ENCODE assay signal across 1 cellular context in the genomic region with DNA sequence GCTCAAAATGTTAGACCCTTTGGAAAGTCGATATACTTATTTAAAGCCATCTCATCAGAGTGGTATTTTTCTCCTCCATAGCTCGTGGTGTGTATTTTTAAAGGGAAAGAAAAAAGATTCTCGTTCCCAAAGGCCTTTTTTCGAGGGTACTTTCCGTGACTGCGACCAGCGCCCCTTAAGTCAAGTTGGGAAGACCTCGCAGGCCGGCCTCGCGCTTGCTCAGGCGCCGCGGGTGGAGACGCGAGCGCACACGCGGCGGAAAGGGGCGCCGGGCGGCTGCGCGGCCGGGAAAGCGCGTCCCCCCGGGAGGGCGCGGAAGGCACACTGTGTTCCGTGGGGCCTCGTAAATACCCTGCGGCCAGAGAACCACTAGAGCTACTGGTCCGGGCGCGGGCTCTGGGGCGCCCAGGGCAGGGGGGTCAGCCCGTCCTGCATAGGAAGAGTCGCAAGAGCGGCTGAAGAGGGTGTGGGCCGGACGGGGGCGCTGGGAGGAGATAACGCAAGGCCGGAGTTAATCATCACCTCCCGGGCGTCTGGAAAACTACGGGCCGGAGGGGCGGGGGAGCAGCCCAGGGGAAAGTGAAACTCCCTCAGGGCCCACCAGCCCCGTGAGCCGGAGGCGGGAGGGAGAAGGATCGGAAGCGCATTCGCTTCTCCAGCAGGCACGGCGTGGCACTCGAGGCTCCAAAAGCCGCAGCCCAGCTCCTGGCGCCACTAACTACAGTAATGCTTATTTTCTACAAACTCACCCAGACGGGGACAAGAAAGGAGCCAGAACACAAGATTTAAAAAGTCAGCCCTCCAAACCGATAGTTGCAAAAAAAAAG.
TF ChIP-seq lines count a peak whose summit lies in the region.

No MANE protein-coding gene starts in this region.

TF ChIP-seq in SK-N-SH treated with all-trans-retinoic acid at 6 μM for 48 hours, 23 proteins besides CTCF, POLR2A, EP300 and RAD21 (continued from another document):
- TF ChIP-seq, protein P1, sequence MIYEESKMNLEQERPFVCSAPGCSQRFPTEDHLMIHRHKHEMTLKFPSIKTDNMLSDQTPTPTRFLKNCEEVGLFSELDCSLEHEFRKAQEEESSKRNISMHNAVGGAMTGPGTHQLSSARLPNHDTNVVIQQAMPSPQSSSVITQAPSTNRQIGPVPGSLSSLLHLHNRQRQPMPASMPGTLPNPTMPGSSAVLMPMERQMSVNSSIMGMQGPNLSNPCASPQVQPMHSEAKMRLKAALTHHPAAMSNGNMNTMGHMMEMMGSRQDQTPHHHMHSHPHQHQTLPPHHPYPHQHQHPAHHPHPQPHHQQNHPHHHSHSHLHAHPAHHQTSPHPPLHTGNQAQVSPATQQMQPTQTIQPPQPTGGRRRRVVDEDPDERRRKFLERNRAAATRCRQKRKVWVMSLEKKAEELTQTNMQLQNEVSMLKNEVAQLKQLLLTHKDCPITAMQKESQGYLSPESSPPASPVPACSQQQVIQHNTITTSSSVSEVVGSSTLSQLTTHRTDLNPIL (CRISPR knock-in tag; IDR thresholded peaks at IDR 0.05; ENCODE audit: low read depth) = no peak
- TF ChIP-seq ZC3H10 (CRISPR knock-in tag; IDR thresholded peaks at IDR 0.05) (no peak), CSDC2 (CRISPR knock-in tag; IDR thresholded peaks at IDR 0.05) (no peak), ZNF565 (CRISPR knock-in tag; conservative IDR thresholded peaks at IDR 0.05; ENCODE audit: low read depth) (no peak), TOX (CRISPR knock-in tag; IDR thresholded peaks at IDR 0.05; ENCODE audit: borderline replicate concordance) (no peak), ESRRG (CRISPR knock-in tag; IDR thresholded peaks at IDR 0.05) (no peak), ZNF8 (CRISPR knock-in tag; IDR thresholded peaks at IDR 0.05) (no peak), OSR1 (CRISPR knock-in tag; IDR thresholded peaks at IDR 0.05) (no peak)
- TF ChIP-seq, protein P2, sequence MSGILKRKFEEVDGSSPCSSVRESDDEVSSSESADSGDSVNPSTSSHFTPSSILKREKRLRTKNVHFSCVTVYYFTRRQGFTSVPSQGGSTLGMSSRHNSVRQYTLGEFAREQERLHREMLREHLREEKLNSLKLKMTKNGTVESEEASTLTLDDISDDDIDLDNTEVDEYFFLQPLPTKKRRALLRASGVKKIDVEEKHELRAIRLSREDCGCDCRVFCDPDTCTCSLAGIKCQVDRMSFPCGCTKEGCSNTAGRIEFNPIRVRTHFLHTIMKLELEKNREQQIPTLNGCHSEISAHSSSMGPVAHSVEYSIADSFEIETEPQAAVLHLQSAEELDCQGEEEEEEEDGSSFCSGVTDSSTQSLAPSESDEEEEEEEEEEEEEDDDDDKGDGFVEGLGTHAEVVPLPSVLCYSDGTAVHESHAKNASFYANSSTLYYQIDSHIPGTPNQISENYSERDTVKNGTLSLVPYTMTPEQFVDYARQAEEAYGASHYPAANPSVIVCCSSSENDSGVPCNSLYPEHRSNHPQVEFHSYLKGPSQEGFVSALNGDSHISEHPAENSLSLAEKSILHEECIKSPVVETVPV (CRISPR knock-in tag; IDR thresholded peaks at IDR 0.05) = no peak
